26 cellular contexts compared by ENCODE assay signal in genomic region chr15:95087253-95087609, GRCh38.
DNase-seq lines count a peak whose midpoint lies in the region; ATAC-seq, FAIRE-seq and TF ChIP-seq lines count a peak whose summit lies in the region.
"Had no signal": no experiment of that assay in that cellular context is flagged by ENCODE, and none has a peak within 500 bp of the region (broad histone marks: within the 10 kb centered on the region; RNA-seq: fewer than 3 reads in every experiment).

No MANE protein-coding gene starts in this region.

- TF ChIP-seq CTCF in left ventricle myocardium inferior (IDR thresholded peaks at IDR 0.05; ENCODE audit: borderline replicate concordance) (no peak), astrocyte (IDR thresholded peaks at IDR 0.05; ENCODE audit: insufficient read depth, low read depth, low read length) (no peak), foreskin keratinocyte (conservative IDR thresholded peaks at IDR 0.05) (no peak)

- no peaks in the 10 kb centered on the region for H3K27me3 Mint-ChIP-seq in astrocyte (ENCODE audit: low read depth, unreplicated experiment)
- H3K27me3 Mint-ChIP-seq: activated naive CD4-positive, alpha-beta T cell treated with anti-CD3 and anti-CD28 coated beads, Interleukin-2, amount 50 U/mL, for 24 hours; activated T-helper 17 cell treated with anti-CD3 and anti-CD28 coated beads, Interleukin-2, amount 50 U/mL, for 72 hours had no signal

- H2AFZ ChIP-seq in astrocyte (ENCODE audit: low read depth, low read length) = no peak overlapping the region

- ATAC-seq in Right ventricle myocardium superior (ENCODE audit: poor library complexity) (no peak), foreskin keratinocyte (peak; percentile 14), GM18909 (IDR thresholded peaks at IDR 0.05; ENCODE audit: poor library complexity, unreplicated experiment) (no peak), GM21619 (IDR thresholded peaks at IDR 0.05; ENCODE audit: unreplicated experiment) (no peak), HG02623 (IDR thresholded peaks at IDR 0.05; ENCODE audit: unreplicated experiment) (no peak)
- ATAC-seq: A549; activated T-helper 17 cell treated with anti-CD3 and anti-CD28 coated beads, Interleukin-2, amount 50 U/mL, for 72 hours; gastrocnemius medialis; HepG2 had no signal

- no peaks in the 10 kb centered on the region for H3K9me3 Mint-ChIP-seq in astrocyte (ENCODE audit: unreplicated experiment)
- H3K9me3 Mint-ChIP-seq: activated naive CD4-positive, alpha-beta T cell treated with anti-CD3 and anti-CD28 coated beads, Interleukin-2, amount 50 U/mL, for 24 hours; activated T-helper 17 cell treated with anti-CD3 and anti-CD28 coated beads, Interleukin-2, amount 50 U/mL, for 72 hours had no signal

- peak overlapping the region; percentile 71 for H3K27ac Mint-ChIP-seq in astrocyte (ENCODE audit: unreplicated experiment)
- H3K27ac Mint-ChIP-seq: activated naive CD4-positive, alpha-beta T cell treated with anti-CD3 and anti-CD28 coated beads, Interleukin-2, amount 50 U/mL, for 24 hours; activated T-helper 17 cell treated with anti-CD3 and anti-CD28 coated beads, Interleukin-2, amount 50 U/mL, for 72 hours had no signal

- H3K4me1 ChIP-seq in left ventricle myocardium inferior (no peaks in the 10 kb centered on the region), astrocyte (ENCODE audit: insufficient read depth, low read length) (peaks cover 7% of the 10 kb centered on the region), foreskin keratinocyte (peaks cover 9% of the 10 kb centered on the region)
- H3K4me1 ChIP-seq: A549, gastrocnemius medialis, transverse colon had no signal

- no peak for FAIRE-seq in astrocyte (lab: Jason Lieb, UNC)
- FAIRE-seq: A549, HepG2 had no signal

- peak overlapping the region; percentile 39 for H3K4me2 ChIP-seq in astrocyte (ENCODE audit: low read length)
- H3K4me2 ChIP-seq: A549 had no signal

- H3K27me3 ChIP-seq in left ventricle myocardium inferior (ENCODE audit: low read depth) (no peaks in the 10 kb centered on the region), astrocyte (ENCODE audit: insufficient read depth, low read length) (no peaks in the 10 kb centered on the region), foreskin keratinocyte (no peaks in the 10 kb centered on the region)
- H3K27me3 ChIP-seq: gastrocnemius medialis, transverse colon had no signal

- H4K20me1 ChIP-seq in astrocyte (ENCODE audit: insufficient read depth, low read length) = no peaks in the 10 kb centered on the region

- H3K36me3 Mint-ChIP-seq in astrocyte (ENCODE audit: low read depth, unreplicated experiment) = no peaks in the 10 kb centered on the region
- H3K36me3 Mint-ChIP-seq: activated naive CD4-positive, alpha-beta T cell treated with anti-CD3 and anti-CD28 coated beads, Interleukin-2, amount 50 U/mL, for 24 hours had no signal

- DNase-seq in left ventricle myocardium inferior = no peak
- no peak for DNase-seq in Right ventricle myocardium superior
- peak; percentile 3 for DNase-seq in astrocyte (ENCODE audit: low read depth)
- no peak for DNase-seq in foreskin keratinocyte
- no peak for DNase-seq in NCI-H2029 (lab: John Stamatoyannopoulos, UW)
- DNase-seq: activated CD4-positive, alpha-beta T cell treated with anti-CD3 and anti-CD28 coated beads, Interleukin-2, amount 50 U/mL, for 4 hours; activated CD8-positive, alpha-beta memory T cell treated with anti-CD3 and anti-CD28 coated beads, Interleukin-2, amount 50 U/mL, for 48 hours; aorta; erythroblast; gastrocnemius medialis; GF-D8; H7; NCI-H1092; NCI-H187 treated with DMSO at 0.1 percent for 48 hours; nucleus accumbens; T1000; transverse colon had no signal

- no peak overlapping the region for H3K9ac ChIP-seq in astrocyte (ENCODE audit: low read length)

- intact Hi-C loops in left ventricle myocardium inferior (cut with micrococcal nuclease) = no loop called here
- intact Hi-C loops in Right ventricle myocardium superior (cut with DNase I) = no loop called here

- no peak overlapping the region for H3K4me3 Mint-ChIP-seq in astrocyte (ENCODE audit: unreplicated experiment)
- H3K4me3 Mint-ChIP-seq: activated naive CD4-positive, alpha-beta T cell treated with anti-CD3 and anti-CD28 coated beads, Interleukin-2, amount 50 U/mL, for 24 hours; activated T-helper 17 cell treated with anti-CD3 and anti-CD28 coated beads, Interleukin-2, amount 50 U/mL, for 72 hours had no signal

- H3K27ac ChIP-seq in left ventricle myocardium inferior (replicated peaks) (peak overlapping the region; percentile 74), astrocyte (ENCODE audit: low read depth, low read length) (no peak overlapping the region), foreskin keratinocyte (no peak overlapping the region)
- H3K27ac ChIP-seq: A549, gastrocnemius medialis, HL-60, RWPE1, transverse colon had no signal

- peaks cover 23% of the 10 kb centered on the region for H3K4me1 Mint-ChIP-seq in astrocyte (ENCODE audit: low read depth, unreplicated experiment)
- H3K4me1 Mint-ChIP-seq: activated naive CD4-positive, alpha-beta T cell treated with anti-CD3 and anti-CD28 coated beads, Interleukin-2, amount 50 U/mL, for 24 hours; activated T-helper 17 cell treated with anti-CD3 and anti-CD28 coated beads, Interleukin-2, amount 50 U/mL, for 72 hours had no signal

- H3K9me3 ChIP-seq in left ventricle myocardium inferior (replicated peaks) (no peaks in the 10 kb centered on the region), astrocyte (ENCODE audit: insufficient read depth, low read depth, low read length) (no peaks in the 10 kb centered on the region)
- H3K9me3 ChIP-seq: A549, gastrocnemius medialis, transverse colon had no signal

- no peaks in the 10 kb centered on the region for H3K79me2 ChIP-seq in astrocyte (ENCODE audit: insufficient read depth, low read length)

- H3K4me3 ChIP-seq in left ventricle myocardium inferior = no peak overlapping the region
- H3K4me3 ChIP-seq in astrocyte (ENCODE audit: insufficient read depth, low read depth, low read length) = no peak overlapping the region
- H3K4me3 ChIP-seq: A549, gastrocnemius medialis, transverse colon had no signal

- H3K36me3 ChIP-seq in left ventricle myocardium inferior = no peaks in the 10 kb centered on the region
- no peaks in the 10 kb centered on the region for H3K36me3 ChIP-seq in astrocyte (ENCODE audit: insufficient read depth, low read length)
- H3K36me3 ChIP-seq: gastrocnemius medialis, transverse colon had no signal
